ENCODE assay signal across 1 cellular context in the genomic region with DNA sequence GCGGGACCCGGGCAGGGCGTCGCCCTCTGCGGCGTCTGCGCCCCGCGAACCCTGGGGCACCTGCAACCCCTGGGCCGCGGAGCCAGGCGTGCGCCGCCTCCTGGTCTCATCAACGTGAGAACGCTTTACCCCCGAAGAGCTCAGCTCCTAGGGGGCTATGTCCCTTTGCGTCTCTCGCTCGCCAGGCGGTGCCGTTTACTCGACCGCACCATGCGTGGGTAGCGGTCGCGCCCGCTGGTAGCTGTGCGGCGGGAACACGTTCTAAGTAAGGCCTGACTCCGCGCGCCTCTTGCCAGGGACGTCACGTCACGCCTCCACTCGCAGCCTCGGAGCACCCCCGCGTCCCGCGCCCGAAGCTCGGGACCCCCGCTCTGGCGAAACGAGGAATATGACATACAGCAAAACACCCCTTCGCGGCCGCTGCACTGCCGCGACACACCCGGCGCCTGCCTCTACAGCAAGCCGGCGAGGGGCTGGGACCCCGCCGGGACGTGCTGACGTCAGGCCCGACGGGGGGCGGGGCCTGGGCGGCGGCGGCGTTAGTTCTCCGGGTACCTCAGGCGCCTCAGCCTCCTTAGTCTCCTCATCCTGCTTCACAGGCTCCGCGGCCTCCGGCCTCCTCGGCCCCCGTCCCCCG.
TF ChIP-seq lines count a peak whose summit lies in the region.

A gene with protein sequence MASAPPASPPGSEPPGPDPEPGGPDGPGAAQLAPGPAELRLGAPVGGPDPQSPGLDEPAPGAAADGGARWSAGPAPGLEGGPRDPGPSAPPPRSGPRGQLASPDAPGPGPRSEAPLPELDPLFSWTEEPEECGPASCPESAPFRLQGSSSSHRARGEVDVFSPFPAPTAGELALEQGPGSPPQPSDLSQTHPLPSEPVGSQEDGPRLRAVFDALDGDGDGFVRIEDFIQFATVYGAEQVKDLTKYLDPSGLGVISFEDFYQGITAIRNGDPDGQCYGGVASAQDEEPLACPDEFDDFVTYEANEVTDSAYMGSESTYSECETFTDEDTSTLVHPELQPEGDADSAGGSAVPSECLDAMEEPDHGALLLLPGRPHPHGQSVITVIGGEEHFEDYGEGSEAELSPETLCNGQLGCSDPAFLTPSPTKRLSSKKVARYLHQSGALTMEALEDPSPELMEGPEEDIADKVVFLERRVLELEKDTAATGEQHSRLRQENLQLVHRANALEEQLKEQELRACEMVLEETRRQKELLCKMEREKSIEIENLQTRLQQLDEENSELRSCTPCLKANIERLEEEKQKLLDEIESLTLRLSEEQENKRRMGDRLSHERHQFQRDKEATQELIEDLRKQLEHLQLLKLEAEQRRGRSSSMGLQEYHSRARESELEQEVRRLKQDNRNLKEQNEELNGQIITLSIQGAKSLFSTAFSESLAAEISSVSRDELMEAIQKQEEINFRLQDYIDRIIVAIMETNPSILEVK (plus strand): TSS at position 568 of the 637 bp plus-strand sequence. CDS start 358 bp downstream, outside the sequence.

TF ChIP-seq in K562, 482 proteins besides CTCF, POLR2A, EP300 and RAD21 (continued from another document and continues in another):
- TF ChIP-seq, protein P1, sequence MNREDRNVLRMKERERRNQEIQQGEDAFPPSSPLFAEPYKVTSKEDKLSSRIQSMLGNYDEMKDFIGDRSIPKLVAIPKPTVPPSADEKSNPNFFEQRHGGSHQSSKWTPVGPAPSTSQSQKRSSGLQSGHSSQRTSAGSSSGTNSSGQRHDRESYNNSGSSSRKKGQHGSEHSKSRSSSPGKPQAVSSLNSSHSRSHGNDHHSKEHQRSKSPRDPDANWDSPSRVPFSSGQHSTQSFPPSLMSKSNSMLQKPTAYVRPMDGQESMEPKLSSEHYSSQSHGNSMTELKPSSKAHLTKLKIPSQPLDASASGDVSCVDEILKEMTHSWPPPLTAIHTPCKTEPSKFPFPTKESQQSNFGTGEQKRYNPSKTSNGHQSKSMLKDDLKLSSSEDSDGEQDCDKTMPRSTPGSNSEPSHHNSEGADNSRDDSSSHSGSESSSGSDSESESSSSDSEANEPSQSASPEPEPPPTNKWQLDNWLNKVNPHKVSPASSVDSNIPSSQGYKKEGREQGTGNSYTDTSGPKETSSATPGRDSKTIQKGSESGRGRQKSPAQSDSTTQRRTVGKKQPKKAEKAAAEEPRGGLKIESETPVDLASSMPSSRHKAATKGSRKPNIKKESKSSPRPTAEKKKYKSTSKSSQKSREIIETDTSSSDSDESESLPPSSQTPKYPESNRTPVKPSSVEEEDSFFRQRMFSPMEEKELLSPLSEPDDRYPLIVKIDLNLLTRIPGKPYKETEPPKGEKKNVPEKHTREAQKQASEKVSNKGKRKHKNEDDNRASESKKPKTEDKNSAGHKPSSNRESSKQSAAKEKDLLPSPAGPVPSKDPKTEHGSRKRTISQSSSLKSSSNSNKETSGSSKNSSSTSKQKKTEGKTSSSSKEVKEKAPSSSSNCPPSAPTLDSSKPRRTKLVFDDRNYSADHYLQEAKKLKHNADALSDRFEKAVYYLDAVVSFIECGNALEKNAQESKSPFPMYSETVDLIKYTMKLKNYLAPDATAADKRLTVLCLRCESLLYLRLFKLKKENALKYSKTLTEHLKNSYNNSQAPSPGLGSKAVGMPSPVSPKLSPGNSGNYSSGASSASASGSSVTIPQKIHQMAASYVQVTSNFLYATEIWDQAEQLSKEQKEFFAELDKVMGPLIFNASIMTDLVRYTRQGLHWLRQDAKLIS (CRISPR knock-in tag; IDR thresholded peaks at IDR 0.05) = no peak
- TF ChIP-seq ATF7 (IDR thresholded peaks at IDR 0.05) = peak; percentile 90
- no peak for TF ChIP-seq ZFP36 (IDR thresholded peaks at IDR 0.05; ENCODE audit: low read depth, low read length, partially characterized antibody)
- TF ChIP-seq RBM17 (IDR thresholded peaks at IDR 0.05; ENCODE audit: borderline replicate concordance, low read depth, low read length) = no peak
- TF ChIP-seq, protein P2, sequence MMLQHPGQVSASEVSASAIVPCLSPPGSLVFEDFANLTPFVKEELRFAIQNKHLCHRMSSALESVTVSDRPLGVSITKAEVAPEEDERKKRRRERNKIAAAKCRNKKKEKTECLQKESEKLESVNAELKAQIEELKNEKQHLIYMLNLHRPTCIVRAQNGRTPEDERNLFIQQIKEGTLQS (IDR thresholded peaks at IDR 0.05) = peak; percentile 64; the same call in 1 of the 2 replicates
- TF ChIP-seq, protein P2 (CRISPR knock-in tag; conservative IDR thresholded peaks at IDR 0.05) = no peak
- TF ChIP-seq, protein P3, sequence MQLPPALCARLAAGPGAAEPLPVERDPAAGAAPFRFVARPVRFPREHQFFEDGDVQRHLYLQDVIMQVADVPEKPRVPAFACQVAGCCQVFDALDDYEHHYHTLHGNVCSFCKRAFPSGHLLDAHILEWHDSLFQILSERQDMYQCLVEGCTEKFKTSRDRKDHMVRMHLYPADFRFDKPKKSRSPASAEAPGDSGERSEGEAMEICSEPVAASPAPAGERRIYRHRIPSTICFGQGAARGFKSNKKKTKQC (CRISPR knock-in tag; IDR thresholded peaks at IDR 0.05) = peak; percentile 93
- TF ChIP-seq, protein P4, sequence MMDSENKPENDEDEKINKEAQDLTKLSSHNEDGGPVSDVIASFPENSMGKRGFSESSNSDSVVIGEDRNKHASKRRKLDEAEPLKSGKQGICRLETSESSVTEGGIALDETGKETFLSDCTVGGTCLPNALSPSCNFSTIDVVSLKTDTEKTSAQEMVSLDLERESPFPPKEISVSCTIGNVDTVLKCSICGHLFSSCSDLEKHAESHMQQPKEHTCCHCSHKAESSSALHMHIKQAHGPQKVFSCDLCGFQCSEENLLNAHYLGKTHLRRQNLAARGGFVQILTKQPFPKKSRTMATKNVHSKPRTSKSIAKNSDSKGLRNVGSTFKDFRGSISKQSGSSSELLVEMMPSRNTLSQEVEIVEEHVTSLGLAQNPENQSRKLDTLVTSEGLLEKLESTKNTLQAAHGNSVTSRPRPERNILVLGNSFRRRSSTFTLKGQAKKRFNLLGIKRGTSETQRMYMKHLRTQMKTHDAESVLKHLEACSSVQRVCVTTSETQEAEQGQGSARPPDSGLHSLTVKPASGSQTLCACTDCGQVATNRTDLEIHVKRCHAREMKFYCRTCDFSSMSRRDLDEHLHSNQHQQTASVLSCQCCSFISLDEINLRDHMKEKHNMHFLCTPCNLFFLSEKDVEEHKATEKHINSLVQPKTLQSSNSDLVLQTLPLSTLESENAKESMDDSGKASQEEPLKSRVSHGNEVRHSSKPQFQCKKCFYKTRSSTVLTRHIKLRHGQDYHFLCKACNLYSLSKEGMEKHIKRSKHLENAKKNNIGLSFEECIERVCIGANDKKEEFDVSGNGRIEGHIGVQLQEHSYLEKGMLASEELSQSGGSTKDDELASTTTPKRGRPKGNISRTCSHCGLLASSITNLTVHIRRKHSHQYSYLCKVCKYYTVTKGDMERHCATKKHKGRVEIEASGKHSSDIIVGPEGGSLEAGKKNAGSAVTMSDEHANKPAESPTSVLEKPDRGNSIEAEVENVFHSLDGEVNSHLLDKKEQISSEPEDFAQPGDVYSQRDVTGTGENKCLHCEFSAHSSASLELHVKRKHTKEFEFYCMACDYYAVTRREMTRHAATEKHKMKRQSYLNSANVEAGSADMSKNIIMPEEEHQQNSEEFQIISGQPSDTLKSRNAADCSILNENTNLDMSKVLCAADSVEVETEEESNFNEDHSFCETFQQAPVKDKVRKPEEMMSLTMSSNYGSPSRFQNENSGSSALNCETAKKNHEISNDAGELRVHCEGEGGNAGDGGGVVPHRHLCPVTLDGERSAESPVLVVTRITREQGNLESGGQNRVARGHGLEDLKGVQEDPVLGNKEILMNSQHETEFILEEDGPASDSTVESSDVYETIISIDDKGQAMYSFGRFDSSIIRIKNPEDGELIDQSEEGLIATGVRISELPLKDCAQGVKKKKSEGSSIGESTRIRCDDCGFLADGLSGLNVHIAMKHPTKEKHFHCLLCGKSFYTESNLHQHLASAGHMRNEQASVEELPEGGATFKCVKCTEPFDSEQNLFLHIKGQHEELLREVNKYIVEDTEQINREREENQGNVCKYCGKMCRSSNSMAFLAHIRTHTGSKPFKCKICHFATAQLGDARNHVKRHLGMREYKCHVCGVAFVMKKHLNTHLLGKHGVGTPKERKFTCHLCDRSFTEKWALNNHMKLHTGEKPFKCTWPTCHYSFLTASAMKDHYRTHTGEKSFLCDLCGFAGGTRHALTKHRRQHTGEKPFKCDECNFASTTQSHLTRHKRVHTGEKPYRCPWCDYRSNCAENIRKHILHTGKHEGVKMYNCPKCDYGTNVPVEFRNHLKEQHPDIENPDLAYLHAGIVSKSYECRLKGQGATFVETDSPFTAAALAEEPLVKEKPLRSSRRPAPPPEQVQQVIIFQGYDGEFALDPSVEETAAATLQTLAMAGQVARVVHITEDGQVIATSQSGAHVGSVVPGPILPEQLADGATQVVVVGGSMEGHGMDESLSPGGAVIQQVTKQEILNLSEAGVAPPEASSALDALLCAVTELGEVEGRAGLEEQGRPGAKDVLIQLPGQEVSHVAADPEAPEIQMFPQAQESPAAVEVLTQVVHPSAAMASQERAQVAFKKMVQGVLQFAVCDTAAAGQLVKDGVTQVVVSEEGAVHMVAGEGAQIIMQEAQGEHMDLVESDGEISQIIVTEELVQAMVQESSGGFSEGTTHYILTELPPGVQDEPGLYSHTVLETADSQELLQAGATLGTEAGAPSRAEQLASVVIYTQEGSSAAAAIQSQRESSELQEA (IDR thresholded peaks at IDR 0.05; ENCODE audit: low read depth) = no peak
- TF ChIP-seq, protein P5, sequence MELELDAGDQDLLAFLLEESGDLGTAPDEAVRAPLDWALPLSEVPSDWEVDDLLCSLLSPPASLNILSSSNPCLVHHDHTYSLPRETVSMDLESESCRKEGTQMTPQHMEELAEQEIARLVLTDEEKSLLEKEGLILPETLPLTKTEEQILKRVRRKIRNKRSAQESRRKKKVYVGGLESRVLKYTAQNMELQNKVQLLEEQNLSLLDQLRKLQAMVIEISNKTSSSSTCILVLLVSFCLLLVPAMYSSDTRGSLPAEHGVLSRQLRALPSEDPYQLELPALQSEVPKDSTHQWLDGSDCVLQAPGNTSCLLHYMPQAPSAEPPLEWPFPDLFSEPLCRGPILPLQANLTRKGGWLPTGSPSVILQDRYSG (tag; conservative IDR thresholded peaks at IDR 0.05; ENCODE audit: low read depth) = 0 out of 2 replicates have a peak, but pooled peaks have one; percentile 43
- TF ChIP-seq RNF2 (IDR thresholded peaks at IDR 0.05) = peak; percentile 52; the same call in 1 of the 2 replicates
- TF ChIP-seq ZNF24 (IDR thresholded peaks at IDR 0.05) = no peak
- TF ChIP-seq, protein P6, sequence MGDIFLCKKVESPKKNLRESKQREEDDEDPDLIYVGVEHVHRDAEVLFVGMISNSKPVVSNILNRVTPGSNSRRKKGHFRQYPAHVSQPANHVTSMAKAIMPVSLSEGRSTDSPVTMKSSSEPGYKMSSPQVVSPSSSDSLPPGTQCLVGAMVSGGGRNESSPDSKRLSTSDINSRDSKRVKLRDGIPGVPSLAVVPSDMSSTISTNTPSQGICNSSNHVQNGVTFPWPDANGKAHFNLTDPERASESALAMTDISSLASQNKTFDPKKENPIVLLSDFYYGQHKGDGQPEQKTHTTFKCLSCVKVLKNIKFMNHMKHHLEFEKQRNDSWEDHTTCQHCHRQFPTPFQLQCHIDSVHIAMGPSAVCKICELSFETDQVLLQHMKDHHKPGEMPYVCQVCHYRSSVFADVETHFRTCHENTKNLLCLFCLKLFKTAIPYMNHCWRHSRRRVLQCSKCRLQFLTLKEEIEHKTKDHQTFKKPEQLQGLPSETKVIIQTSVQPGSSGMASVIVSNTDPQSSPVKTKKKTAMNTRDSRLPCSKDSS (IDR thresholded peaks at IDR 0.05; ENCODE audit: low read depth, partially characterized antibody) = no peak
- TF ChIP-seq, protein P7, sequence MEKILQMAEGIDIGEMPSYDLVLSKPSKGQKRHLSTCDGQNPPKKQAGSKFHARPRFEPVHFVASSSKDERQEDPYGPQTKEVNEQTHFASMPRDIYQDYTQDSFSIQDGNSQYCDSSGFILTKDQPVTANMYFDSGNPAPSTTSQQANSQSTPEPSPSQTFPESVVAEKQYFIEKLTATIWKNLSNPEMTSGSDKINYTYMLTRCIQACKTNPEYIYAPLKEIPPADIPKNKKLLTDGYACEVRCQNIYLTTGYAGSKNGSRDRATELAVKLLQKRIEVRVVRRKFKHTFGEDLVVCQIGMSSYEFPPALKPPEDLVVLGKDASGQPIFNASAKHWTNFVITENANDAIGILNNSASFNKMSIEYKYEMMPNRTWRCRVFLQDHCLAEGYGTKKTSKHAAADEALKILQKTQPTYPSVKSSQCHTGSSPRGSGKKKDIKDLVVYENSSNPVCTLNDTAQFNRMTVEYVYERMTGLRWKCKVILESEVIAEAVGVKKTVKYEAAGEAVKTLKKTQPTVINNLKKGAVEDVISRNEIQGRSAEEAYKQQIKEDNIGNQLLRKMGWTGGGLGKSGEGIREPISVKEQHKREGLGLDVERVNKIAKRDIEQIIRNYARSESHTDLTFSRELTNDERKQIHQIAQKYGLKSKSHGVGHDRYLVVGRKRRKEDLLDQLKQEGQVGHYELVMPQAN (IDR thresholded peaks at IDR 0.05; ENCODE audit: borderline replicate concordance) = no peak; the same call in 1 of the 2 replicates
- no peak for TF ChIP-seq SMAD1 (IDR thresholded peaks at IDR 0.05; ENCODE audit: low read depth, low read length, partially characterized antibody)
- TF ChIP-seq PTTG1 (tag; IDR thresholded peaks at IDR 0.05; ENCODE audit: low read depth) = no peak
- TF ChIP-seq CCAR2 (IDR thresholded peaks at IDR 0.05; ENCODE audit: low read depth, low read length) = no peak
- peak; percentile 94 for TF ChIP-seq ZFX (CRISPR knock-in tag; IDR thresholded peaks at IDR 0.05)
- 0 out of 2 replicates have a peak, but pooled peaks have one; percentile 23 for TF ChIP-seq LCOR (CRISPR knock-in tag; IDR thresholded peaks at IDR 0.05)
- TF ChIP-seq, protein P8, sequence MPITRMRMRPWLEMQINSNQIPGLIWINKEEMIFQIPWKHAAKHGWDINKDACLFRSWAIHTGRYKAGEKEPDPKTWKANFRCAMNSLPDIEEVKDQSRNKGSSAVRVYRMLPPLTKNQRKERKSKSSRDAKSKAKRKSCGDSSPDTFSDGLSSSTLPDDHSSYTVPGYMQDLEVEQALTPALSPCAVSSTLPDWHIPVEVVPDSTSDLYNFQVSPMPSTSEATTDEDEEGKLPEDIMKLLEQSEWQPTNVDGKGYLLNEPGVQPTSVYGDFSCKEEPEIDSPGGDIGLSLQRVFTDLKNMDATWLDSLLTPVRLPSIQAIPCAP (CRISPR knock-in tag; IDR thresholded peaks at IDR 0.05; ENCODE audit: borderline replicate concordance) = no peak
- TF ChIP-seq, protein P9, sequence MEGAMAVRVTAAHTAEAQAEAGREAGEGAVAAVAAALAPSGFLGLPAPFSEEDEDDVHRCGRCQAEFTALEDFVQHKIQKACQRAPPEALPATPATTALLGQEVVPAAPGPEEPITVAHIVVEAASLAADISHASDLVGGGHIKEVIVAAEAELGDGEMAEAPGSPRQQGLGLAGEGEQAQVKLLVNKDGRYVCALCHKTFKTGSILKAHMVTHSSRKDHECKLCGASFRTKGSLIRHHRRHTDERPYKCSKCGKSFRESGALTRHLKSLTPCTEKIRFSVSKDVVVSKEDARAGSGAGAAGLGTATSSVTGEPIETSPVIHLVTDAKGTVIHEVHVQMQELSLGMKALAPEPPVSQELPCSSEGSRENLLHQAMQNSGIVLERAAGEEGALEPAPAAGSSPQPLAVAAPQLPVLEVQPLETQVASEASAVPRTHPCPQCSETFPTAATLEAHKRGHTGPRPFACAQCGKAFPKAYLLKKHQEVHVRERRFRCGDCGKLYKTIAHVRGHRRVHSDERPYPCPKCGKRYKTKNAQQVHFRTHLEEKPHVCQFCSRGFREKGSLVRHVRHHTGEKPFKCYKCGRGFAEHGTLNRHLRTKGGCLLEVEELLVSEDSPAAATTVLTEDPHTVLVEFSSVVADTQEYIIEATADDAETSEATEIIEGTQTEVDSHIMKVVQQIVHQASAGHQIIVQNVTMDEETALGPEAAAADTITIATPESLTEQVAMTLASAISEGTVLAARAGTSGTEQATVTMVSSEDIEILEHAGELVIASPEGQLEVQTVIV (CRISPR knock-in tag; IDR thresholded peaks at IDR 0.05; ENCODE audit: borderline replicate concordance) = no peak
- no peak for TF ChIP-seq SMARCB1 (IDR thresholded peaks at IDR 0.05; ENCODE audit: insufficient read length, low read depth)
